Comparison of ENCODE assay signal across 10 cellular contexts in genomic region chr11:86551286-86551685, GRCh38.
DNase-seq lines count a peak whose midpoint lies in the region; ATAC-seq and TF ChIP-seq lines count a peak whose summit lies in the region.
"Had no signal": no experiment of that assay in that cellular context is flagged by ENCODE, and none has a peak within 500 bp of the region (broad histone marks: within the 10 kb centered on the region; RNA-seq: fewer than 3 reads in every experiment).

No MANE protein-coding gene starts in this region.

- ATAC-seq in GM18520 (IDR thresholded peaks at IDR 0.05; ENCODE audit: unreplicated experiment) (peak; percentile 71), HG02840 (IDR thresholded peaks at IDR 0.05; ENCODE audit: low FRiP score, unreplicated experiment) (no peak)

- no peaks in the 10 kb centered on the region for H3K4me1 Mint-ChIP-seq in activated CD4-positive, alpha-beta T cell treated with anti-CD3 and anti-CD28 coated beads, Interleukin-2, amount 10 ng/mL, durations not matched to agents 24 days and 14 days

- peak; percentile 64 for DNase-seq in NCI-H2196 (lab: John Stamatoyannopoulos, UW; ENCODE audit: unreplicated experiment)
- peak; percentile 96 for DNase-seq in fibroblast of mammary gland (ENCODE audit: low read depth)
- peak; percentile 69 for DNase-seq in skeletal muscle cell (ENCODE audit: low read depth)
- no peak for DNase-seq in activated CD4-positive, alpha-beta T cell treated with anti-CD3 and anti-CD28 coated beads, Interleukin-2, amount 10 ng/mL, durations not matched to agents 24 days and 14 days
- no peak for DNase-seq in NCI-H146 treated with DMSO at 0.1 percent for 48 hours (lab: John Stamatoyannopoulos, UW; ENCODE audit: unreplicated experiment)
- no peak for DNase-seq in stimulated activated CD8-positive, alpha-beta memory T cell treated with anti-CD3 and anti-CD28 coated beads, Interleukin-4, amount 100 ng/mL, for 48 hours

- H3K4me3 ChIP-seq in fibroblast of mammary gland (ENCODE audit: control insufficient read depth, low read depth, low read length) (no peak overlapping the region), skeletal muscle cell (ENCODE audit: low read depth, low read length) (no peak overlapping the region)
- H3K4me3 ChIP-seq: SK-N-MC had no signal

- H3K36me3 Mint-ChIP-seq in activated CD4-positive, alpha-beta T cell treated with anti-CD3 and anti-CD28 coated beads, Interleukin-2, amount 10 ng/mL, durations not matched to agents 24 days and 14 days (ENCODE audit: low read depth) = no peaks in the 10 kb centered on the region

- TF ChIP-seq CTCF in fibroblast of mammary gland (conservative IDR thresholded peaks at IDR 0.05; ENCODE audit: control insufficient read depth, insufficient read depth, low read depth, low read length) = no peak

- no peaks in the 10 kb centered on the region for H3K27me3 Mint-ChIP-seq in activated CD4-positive, alpha-beta T cell treated with anti-CD3 and anti-CD28 coated beads, Interleukin-2, amount 10 ng/mL, durations not matched to agents 24 days and 14 days

- intact Hi-C loops in activated CD4-positive, alpha-beta T cell treated with anti-CD3 and anti-CD28 coated beads, Interleukin-2, amount 10 ng/mL, durations not matched to agents 24 days and 14 days (cut with micrococcal nuclease) = no loop called here

- H3K27ac Mint-ChIP-seq in activated CD4-positive, alpha-beta T cell treated with anti-CD3 and anti-CD28 coated beads, Interleukin-2, amount 10 ng/mL, durations not matched to agents 24 days and 14 days = no peak overlapping the region
- H3K27ac Mint-ChIP-seq: stimulated activated naive CD8-positive, alpha-beta T cell treated with anti-CD3 and anti-CD28 coated beads, Interleukin-15, Interleukin-2, amounts not matched to agents 100 ng/mL and 50 ng/mL, for 24 hours had no signal

- peaks cover 4% of the 10 kb centered on the region for H3K9me3 Mint-ChIP-seq in activated CD4-positive, alpha-beta T cell treated with anti-CD3 and anti-CD28 coated beads, Interleukin-2, amount 10 ng/mL, durations not matched to agents 24 days and 14 days
- H3K9me3 Mint-ChIP-seq: stimulated activated naive CD8-positive, alpha-beta T cell treated with anti-CD3 and anti-CD28 coated beads, Interleukin-15, Interleukin-2, amounts not matched to agents 100 ng/mL and 50 ng/mL, for 24 hours had no signal

- no peak overlapping the region for H3K4me3 Mint-ChIP-seq in activated CD4-positive, alpha-beta T cell treated with anti-CD3 and anti-CD28 coated beads, Interleukin-2, amount 10 ng/mL, durations not matched to agents 24 days and 14 days
- H3K4me3 Mint-ChIP-seq: stimulated activated naive CD8-positive, alpha-beta T cell treated with anti-CD3 and anti-CD28 coated beads, Interleukin-15, Interleukin-2, amounts not matched to agents 100 ng/mL and 50 ng/mL, for 24 hours had no signal

Comparison
In these comparisons a context has a peak if more than half of its experiments do, and no peak if none do; other contexts are left out.
1. DNase-seq: peak in NCI-H2196 (single experiment), fibroblast of mammary gland (single experiment) and skeletal muscle cell (single experiment); none in activated CD4-positive, alpha-beta T cell treated with anti-CD3 and anti-CD28 coated beads, Interleukin-2, amount 10 ng/mL, durations not matched to agents 24 days and 14 days (single experiment), NCI-H146 treated with DMSO at 0.1 percent for 48 hours (single experiment) and stimulated activated CD8-positive, alpha-beta memory T cell treated with anti-CD3 and anti-CD28 coated beads, Interleukin-4, amount 100 ng/mL, for 48 hours (single experiment).